Comparison of ENCODE assay signal across 13 cellular contexts in the genomic region with DNA sequence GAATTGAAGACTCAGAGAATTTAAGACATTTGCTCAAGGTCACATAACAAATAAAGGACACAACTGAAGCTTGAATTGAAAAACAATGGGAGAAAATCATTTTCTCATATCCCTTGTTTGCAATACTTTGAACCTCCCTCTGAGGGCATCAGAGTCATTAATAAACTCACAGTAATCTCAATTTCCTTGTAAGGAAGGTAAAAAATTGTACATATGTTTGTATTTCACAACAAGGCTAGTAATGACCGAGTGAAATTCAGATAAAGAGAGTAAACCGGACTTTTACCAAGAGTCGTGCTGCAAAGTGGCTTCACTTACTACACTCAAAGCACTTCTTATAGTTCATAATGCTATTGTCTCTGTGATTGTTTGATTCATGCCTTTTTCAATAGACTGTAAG.
DNase-seq lines count a peak whose midpoint lies in the region; ATAC-seq and TF ChIP-seq lines count a peak whose summit lies in the region.
"Had no signal": no experiment of that assay in that cellular context is flagged by ENCODE, and none has a peak within 500 bp of the region (broad histone marks: within the 10 kb centered on the region; RNA-seq: fewer than 3 reads in every experiment).

No MANE protein-coding gene starts in this region.

- H3K36me3 ChIP-seq in neuronal stem cell (replicated peaks in 1 of 2; ENCODE audit: control insufficient read depth in 2 of 2, insufficient read depth in 2 of 2, low read length in 2 of 2): peaks cover 0 to 2% of the 10 kb centered on the region in 2 donors
- H3K36me3 ChIP-seq: spleen had no signal

- H3K27ac ChIP-seq in neuronal stem cell (replicated peaks; ENCODE audit: low read length): no peak overlapping the region
- H3K27ac ChIP-seq: spleen had no signal

- no peak overlapping the region for H4K8ac ChIP-seq in neuronal stem cell (ENCODE audit: low read depth, low read length)

- H3K14ac ChIP-seq in neuronal stem cell (ENCODE audit: low read length): no peak overlapping the region

- H4K91ac ChIP-seq in neuronal stem cell (ENCODE audit: low read depth, low read length, poor library complexity): no peak overlapping the region

- H3K23ac ChIP-seq in neuronal stem cell (ENCODE audit: low read depth, low read length, poor library complexity): no peak overlapping the region

- no peaks in the 10 kb centered on the region for H3K9me3 ChIP-seq in neuronal stem cell (replicated peaks in 1 of 2; ENCODE audit: control insufficient read depth in 2 of 2, insufficient read depth in 1 of 2, low read depth in 1 of 2, low read length in 2 of 2)
- H3K9me3 ChIP-seq: spleen had no signal

- no peak overlapping the region for H3K4me2 ChIP-seq in neuronal stem cell (ENCODE audit: insufficient read depth, low read length, poor library complexity, severe bottlenecking)

- H2BK5ac ChIP-seq in neuronal stem cell (ENCODE audit: low read length): no peak overlapping the region

- no peaks in the 10 kb centered on the region for H3K27me3 ChIP-seq in neuronal stem cell (ENCODE audit: control insufficient read depth in 3 of 3, insufficient read depth in 3 of 3, low read depth in 1 of 3, low read length in 3 of 3)
- H3K27me3 ChIP-seq: spleen had no signal

- H2BK120ac ChIP-seq in neuronal stem cell (ENCODE audit: low read depth, low read length): no peak overlapping the region

- H2BK15ac ChIP-seq in neuronal stem cell (ENCODE audit: low read length): no peak overlapping the region

- DNase-seq in EH (ENCODE audit: low read depth) (peak; percentile 12), RPMI7951 (ENCODE audit: low read depth) (peak; percentile 29), fibroblast of mammary gland (ENCODE audit: low read depth) (peak; percentile 68), neuronal stem cell (ENCODE audit: low spot score) (no peak), NCI-H524 treated with DMSO at 0.1 percent for 48 hours (lab: John Stamatoyannopoulos, UW) (no peak), SHP77 (lab: John Stamatoyannopoulos, UW) (no peak), NCI-H2107 (lab: John Stamatoyannopoulos, UW) (no peak)
- DNase-seq: KBM-7, NCI-H2171 treated with DMSO at 0.1 percent for 48 hours, spleen had no signal

- no peak overlapping the region for H3K18ac ChIP-seq in neuronal stem cell (ENCODE audit: low read length)

- H3K4me3 ChIP-seq in fibroblast of mammary gland (ENCODE audit: control insufficient read depth, low read depth, low read length): no peak overlapping the region
- no peak overlapping the region for H3K4me3 ChIP-seq in neuronal stem cell (ENCODE audit: low read length in 2 of 2)
- H3K4me3 ChIP-seq: GM12878, spleen had no signal

- no peak overlapping the region for H3K9ac ChIP-seq in neuronal stem cell (ENCODE audit: low read depth, low read length, poor library complexity)

- H2BK12ac ChIP-seq in neuronal stem cell (ENCODE audit: low read length): no peak overlapping the region

- H3K79me1 ChIP-seq in neuronal stem cell (ENCODE audit: low read depth, low read length): no peaks in the 10 kb centered on the region

- H3K4ac ChIP-seq in neuronal stem cell (ENCODE audit: low read length): no peak overlapping the region

- TF ChIP-seq CTCF in fibroblast of mammary gland (conservative IDR thresholded peaks at IDR 0.05; ENCODE audit: control insufficient read depth, insufficient read depth, low read depth, low read length): peak; percentile 44

- no peak for ATAC-seq in HG03025 (IDR thresholded peaks at IDR 0.05; ENCODE audit: low FRiP score, unreplicated experiment)
- ATAC-seq: activated CD4-positive, CD25-positive, alpha-beta regulatory T cell treated with anti-CD3 and anti-CD28 coated beads, Interleukin-2, amount 50 U/mL, for 24 hours; GM12878 had no signal

- H2AK5ac ChIP-seq in neuronal stem cell (ENCODE audit: low read depth, low read length): no peak overlapping the region

- peak overlapping the region; percentile 8 for H2AFZ ChIP-seq in neuronal stem cell (ENCODE audit: low read length)

- peaks cover 4 to 25% of the 10 kb centered on the region in 2 donors for H3K4me1 ChIP-seq in neuronal stem cell (ENCODE audit: control insufficient read depth in 2 of 2, insufficient read depth in 1 of 2, low read depth in 1 of 2, low read length in 2 of 2)
- H3K4me1 ChIP-seq: spleen had no signal

- no CpG with 5 or more reads among the region's 3 CpGs for WGBS in neuronal stem cell (ENCODE audit: extremely low coverage in 2 of 2, insufficient read length in 2 of 2, insufficient replicate concordance in 1 of 2), 2 donors

Comparison
In these comparisons a context has a peak if more than half of its experiments do, and no peak if none do; other contexts are left out.
1. DNase-seq: peak in EH (single experiment), RPMI7951 (single experiment) and fibroblast of mammary gland (single experiment); none in neuronal stem cell (single experiment), NCI-H524 treated with DMSO at 0.1 percent for 48 hours (single experiment), SHP77 (0 of 2) and NCI-H2107 (single experiment).